Comparison of ENCODE assay signal across 9 cellular contexts in genomic region chr11:723120-723883, GRCh38. TPM values are rescaled to one million over a fixed set of nuclear protein-coding genes. Genes with fewer than 3 reads are reported as not detected.
DNase-seq lines count a peak whose midpoint lies in the region; ATAC-seq and TF ChIP-seq lines count a peak whose summit lies in the region.
"Had no signal": no experiment of that assay in that cellular context is flagged by ENCODE, and none has a peak within 500 bp of the region (broad histone marks: within the 10 kb centered on the region; RNA-seq: fewer than 3 reads in every experiment).

No MANE protein-coding gene starts in this region.

- 70% methylated on average over 3 of the region's 8 CpGs for WGBS in suprapubic skin

- no peak for TF ChIP-seq POLR2A in suprapubic skin (IDR thresholded peaks at IDR 0.05)

- no peak overlapping the region for H3K4me3 ChIP-seq in kidney epithelial cell (ENCODE audit: low read depth, low read length)
- H3K4me3 ChIP-seq in suprapubic skin = no peak overlapping the region

- no peaks in the 10 kb centered on the region for H3K9me3 ChIP-seq in suprapubic skin

- H3K4me1 ChIP-seq in suprapubic skin = peaks cover 52% of the 10 kb centered on the region
- H3K4me1 ChIP-seq: parathyroid adenoma had no signal

- no peak overlapping the region for H3K27ac ChIP-seq in suprapubic skin
- H3K27ac ChIP-seq: parathyroid adenoma had no signal

- H3K36me3 ChIP-seq in kidney epithelial cell (ENCODE audit: control insufficient read depth, insufficient read depth, low read length) (peaks cover 5% of the 10 kb centered on the region), suprapubic skin (peaks cover 22% of the 10 kb centered on the region)

- no peak for TF ChIP-seq EP300 in suprapubic skin (IDR thresholded peaks at IDR 0.05)

- H3K27me3 ChIP-seq in kidney epithelial cell (ENCODE audit: control insufficient read depth, insufficient read depth, low read length) (no peaks in the 10 kb centered on the region), suprapubic skin (peaks cover 13% of the 10 kb centered on the region)

- DNase-seq in CD1c-positive myeloid dendritic cell (ENCODE audit: extremely low spot score) (peak; percentile 74), H4 (ENCODE audit: low spot score) (peak; percentile 49), RKO (ENCODE audit: low spot score) (peak; percentile 66), astrocyte of the hippocampus (ENCODE audit: low read depth, low spot score) (peak; percentile 70), kidney epithelial cell (ENCODE audit: low read depth) (no peak), suprapubic skin (ENCODE audit: low spot score in 2 of 2) (no peak)

- peak; percentile 57 for TF ChIP-seq CTCF in kidney epithelial cell (IDR thresholded peaks at IDR 0.05; ENCODE audit: insufficient read depth, low read length, poor library complexity, severe bottlenecking)
- TF ChIP-seq CTCF in suprapubic skin (IDR thresholded peaks at IDR 0.05) = peak; percentile 62 to 72

- ATAC-seq in HG03354 (IDR thresholded peaks at IDR 0.05; ENCODE audit: poor library complexity, severe bottlenecking, unreplicated experiment) (no peak), GM18907 (IDR thresholded peaks at IDR 0.05; ENCODE audit: unreplicated experiment) (no peak)

RNA-seq across cellular contexts. Expression of gene EPS8L2, which starts 17.3 kb away (rescaled TPM):
- total RNA-seq in H4 (2014; rRNA removed; shearing (Covaris generic)) = 0.12 TPM in 1 of 2 replicates, not detected in the other
- total RNA-seq in kidney epithelial cell = 119 and 143 TPM in 2 replicates
- 100 to 1,000 TPM; 107 to 193 (median 140) TPM for total RNA-seq in suprapubic skin

RNA-seq across cellular contexts. Expression of gene TALDO1, which starts 24.0 kb away (rescaled TPM):
- 600 and 603 TPM in 2 replicates for total RNA-seq in H4 (2014; rRNA removed; shearing (Covaris generic))
- 201 and 207 TPM in 2 replicates for total RNA-seq in kidney epithelial cell
- 100 to 1,000 TPM; 107 to 197 (median 179) TPM for total RNA-seq in suprapubic skin

RNA-seq across cellular contexts. Expression of gene TMEM80, which starts 27.7 kb away (rescaled TPM):
- total RNA-seq in H4 (2014; rRNA removed; shearing (Covaris generic)) = 15.8 and 16.4 TPM in 2 replicates
- total RNA-seq in kidney epithelial cell (22.7 and 28.5 TPM in 2 replicates), suprapubic skin (10 to 100 TPM; 31.5 to 53.6 (median 39.1) TPM)

RNA-seq across cellular contexts. Expression of gene DEAF1, which starts 28.3 kb away (rescaled TPM):
- total RNA-seq in H4 (2014; rRNA removed; shearing (Covaris generic)) = 24.9 and 29.9 TPM in 2 replicates
- total RNA-seq in kidney epithelial cell (56.5 and 63.0 TPM in 2 replicates), suprapubic skin (10 to 100 TPM; 37.0 to 60.6 (median 43.7) TPM)

RNA-seq across cellular contexts. Expression of gene GATD1, which starts 54.0 kb away (rescaled TPM):
- total RNA-seq in H4 (2014; rRNA removed; shearing (Covaris generic)) = 15.5 and 24.8 TPM in 2 replicates
- total RNA-seq in kidney epithelial cell (27.6 and 54.9 TPM in 2 replicates), suprapubic skin (10 to 100 TPM; 27.2 to 68.2 (median 46.0) TPM)

Comparison
In these comparisons a context has a peak if more than half of its experiments do, and no peak if none do; other contexts are left out.
1. DNase-seq: peak in CD1c-positive myeloid dendritic cell (single experiment), H4 (single experiment), RKO (single experiment) and astrocyte of the hippocampus (single experiment); none in kidney epithelial cell (single experiment) and suprapubic skin (0 of 2).
2. RNA of gene EPS8L2, which starts 17.3 kb away (total RNA-seq): 107 to 193 TPM in suprapubic skin and 119 to 143 TPM in kidney epithelial cell; 0.12 TPM in H4; every median in the first group is over 10 times any median in the second.